In genomic region chr11:42315267-42315666, GRCh38 we compare ENCODE assay signal across 16 cellular contexts.
"Had no signal": no experiment of that assay in that cellular context is flagged by ENCODE, and none has a peak within 500 bp of the region (broad histone marks: within the 10 kb centered on the region; RNA-seq: fewer than 3 reads in every experiment).

No MANE protein-coding gene starts in this region.

- H3K27me3 ChIP-seq: body of pancreas, sigmoid colon, upper lobe of right lung had no signal

- H3K4me3 ChIP-seq: body of pancreas, dorsolateral prefrontal cortex, prostate gland, sigmoid colon, upper lobe of right lung had no signal

- DNase-seq: activated CD4-positive, alpha-beta memory T cell treated with anti-CD3 and anti-CD28 coated beads, Interleukin-2, amount 10 ng/mL, durations not matched to agents 7 days and 5 days; activated CD4-positive, alpha-beta T cell treated with anti-CD3 and anti-CD28 coated beads for 36 hours; activated CD8-positive, alpha-beta memory T cell treated with anti-CD3 and anti-CD28 coated beads, Interleukin-2, amount 50 U/mL, for 4 hours; activated naive CD4-positive, alpha-beta T cell treated with anti-CD3 and anti-CD28 coated beads for 36 hours; body of pancreas; dorsolateral prefrontal cortex; nucleus accumbens; sigmoid colon; stimulated activated CD4-positive, alpha-beta T cell treated with anti-CD3 and anti-CD28 coated beads, Interleukin-12 subunit alpha, Interleukin-12 subunit beta, amount 100 ng/mL, for 4 hours; stimulated activated CD4-positive, alpha-beta T cell treated with anti-CD3 and anti-CD28 coated beads, Interleukin-2, amount 100 ng/mL, for 48 hours; stimulated activated naive CD4-positive, alpha-beta T cell treated with Interleukin-2 at 50 U/mL for 16 hours; T-cell; T1000; upper lobe of right lung; WERI-Rb-1 had no signal

- H3K27ac ChIP-seq: body of pancreas, dorsolateral prefrontal cortex, prostate gland, sigmoid colon, upper lobe of right lung, WERI-Rb-1 had no signal

- H3K36me3 ChIP-seq: prostate gland, sigmoid colon, upper lobe of right lung, WERI-Rb-1 had no signal
